In genomic region chr1:31416101-31416736, GRCh38 we compare ENCODE assay signal across 14 cellular contexts. TPM values are rescaled to one million over a fixed set of nuclear protein-coding genes. Genes with fewer than 3 reads are reported as not detected.
DNase-seq lines count a peak whose midpoint lies in the region; ATAC-seq and TF ChIP-seq lines count a peak whose summit lies in the region.
"Had no signal": no experiment of that assay in that cellular context is flagged by ENCODE, and none has a peak within 500 bp of the region (broad histone marks: within the 10 kb centered on the region; RNA-seq: fewer than 3 reads in every experiment).

No MANE protein-coding gene starts in this region.

- DNase-seq in HT-29 (ENCODE audit: low spot score): peak; percentile 35
- peak; percentile 74 for DNase-seq in mammary epithelial cell
- peak; percentile 84 for DNase-seq in left lobe of liver (ENCODE audit: low spot score)
- DNase-seq in progenitor cell of endocrine pancreas (ENCODE audit: low spot score, unreplicated experiment): no peak
- no peak for DNase-seq in NCI-H187 (lab: John Stamatoyannopoulos, UW)
- DNase-seq in activated naive CD4-positive, alpha-beta T cell treated with Interleukin-2 at 50 U/mL for 16 hours: no peak
- DNase-seq: activated CD4-positive, alpha-beta memory T cell treated with anti-CD3 and anti-CD28 coated beads for 36 hours; amygdala; GF-D8; NCI-H524 treated with DMSO at 0.1 percent for 48 hours; stimulated activated CD4-positive, alpha-beta T cell treated with anti-CD3 and anti-CD28 coated beads, Interleukin-15, amount 100 ng/mL, for 24 hours had no signal

- dilution Hi-C loops in mammary epithelial cell (cut with HindIII; ENCODE audit: low sequenced_read_pairs): no loop called here

- peaks cover 73% of the 10 kb centered on the region for H3K4me1 ChIP-seq in mammary epithelial cell (ENCODE audit: insufficient read depth, low read length)

- H3K27ac Mint-ChIP-seq in progenitor cell of endocrine pancreas: no peak overlapping the region
- H3K27ac Mint-ChIP-seq: activated CD4-positive, alpha-beta memory T cell treated with anti-CD3 and anti-CD28 coated beads for 36 hours; activated T-helper 17 cell treated with anti-CD3 and anti-CD28 coated beads, Interleukin-2, amount 50 U/mL, for 72 hours had no signal

- ATAC-seq in left lobe of liver (peak; percentile 58), HG03159 (IDR thresholded peaks at IDR 0.05; ENCODE audit: unreplicated experiment) (no peak), GM19467 (IDR thresholded peaks at IDR 0.05; ENCODE audit: unreplicated experiment) (no peak)
- ATAC-seq: activated T-helper 17 cell treated with anti-CD3 and anti-CD28 coated beads, Interleukin-2, amount 50 U/mL, for 72 hours had no signal

- H3K27me3 ChIP-seq in mammary epithelial cell (ENCODE audit: insufficient read depth, low read length): no peaks in the 10 kb centered on the region

- H3K27ac ChIP-seq in mammary epithelial cell (ENCODE audit: insufficient read depth, low read depth, low read length): no peak overlapping the region

- peaks cover 8% of the 10 kb centered on the region for H3K4me1 Mint-ChIP-seq in progenitor cell of endocrine pancreas (ENCODE audit: low read depth)

- peak overlapping the region; percentile 26 for H3K4me3 Mint-ChIP-seq in progenitor cell of endocrine pancreas (ENCODE audit: low read depth)
- H3K4me3 Mint-ChIP-seq: activated CD4-positive, alpha-beta memory T cell treated with anti-CD3 and anti-CD28 coated beads for 36 hours; activated T-helper 17 cell treated with anti-CD3 and anti-CD28 coated beads, Interleukin-2, amount 50 U/mL, for 72 hours had no signal

- no peaks in the 10 kb centered on the region for H4K20me1 ChIP-seq in mammary epithelial cell (ENCODE audit: insufficient read depth, low read length)

- peaks cover 3% of the 10 kb centered on the region for H3K27me3 Mint-ChIP-seq in progenitor cell of endocrine pancreas

- H3K36me3 Mint-ChIP-seq in progenitor cell of endocrine pancreas (ENCODE audit: insufficient read depth): peaks cover 2% of the 10 kb centered on the region
- H3K36me3 Mint-ChIP-seq: activated CD4-positive, alpha-beta memory T cell treated with anti-CD3 and anti-CD28 coated beads for 36 hours had no signal

- H2AFZ ChIP-seq in mammary epithelial cell (ENCODE audit: low read depth, low read length): no peak overlapping the region

- H3K36me3 ChIP-seq in mammary epithelial cell (ENCODE audit: insufficient read depth, low read length): peaks cover 14% of the 10 kb centered on the region

- in situ Hi-C loops in mammary epithelial cell (cut with MboI; ENCODE audit: low sequenced_read_pairs in 2 of 2): no loop called here

- no peak for TF ChIP-seq CTCF in mammary epithelial cell (conservative IDR thresholded peaks at IDR 0.05 in 1 of 2, IDR thresholded peaks at IDR 0.05 in 1 of 2; ENCODE audit: extremely low read depth in 1 of 2, insufficient read depth in 1 of 2, low read depth in 1 of 2, low read length in 2 of 2)
- no peak for TF ChIP-seq CTCF in progenitor cell of endocrine pancreas (IDR thresholded peaks at IDR 0.05; ENCODE audit: unreplicated experiment)

- no peaks in the 10 kb centered on the region for H3K9me3 Mint-ChIP-seq in progenitor cell of endocrine pancreas (ENCODE audit: low read depth)
- H3K9me3 Mint-ChIP-seq: activated CD4-positive, alpha-beta memory T cell treated with anti-CD3 and anti-CD28 coated beads for 36 hours; activated T-helper 17 cell treated with anti-CD3 and anti-CD28 coated beads, Interleukin-2, amount 50 U/mL, for 72 hours had no signal

- intact Hi-C loops in mammary epithelial cell (cut with micrococcal nuclease): loop anchor here (10.0 kb wide), 1 partner anchor 289 kb away; the partner anchor contains the start of gene COL16A1

- H3K79me2 ChIP-seq in mammary epithelial cell (ENCODE audit: insufficient read depth, low read length): peaks cover 85% of the 10 kb centered on the region

- H3K4me3 ChIP-seq in mammary epithelial cell (replicated peaks in 1 of 3; ENCODE audit: insufficient read depth in 1 of 3, low read depth in 2 of 3, low read length in 3 of 3): peak overlapping the region in 2 of 3 experiments; percentile 19 to 97

- H3K4me2 ChIP-seq in mammary epithelial cell (ENCODE audit: insufficient read depth, low read depth, low read length): peak overlapping the region; percentile 87

- WGBS in mammary epithelial cell (ENCODE audit: low coverage, missing lambda C conversion rate): 4% methylated on average over 7 of the region's 7 CpGs

- CTCF ChIA-PET in mammary epithelial cell (lab: Charles Lee; ENCODE audit: low non-redundant PET): interaction anchor here (0.6 kb wide), 1 partner anchor 19 kb away, joined by 4 read pairs; no protein-coding TSS in a partner anchor

- no peak overlapping the region for H3K9ac ChIP-seq in mammary epithelial cell (ENCODE audit: insufficient read depth, low read length)

- BruUV-seq in mammary epithelial cell (replicated peaks; lab: Mats Ljungman, UMichigan): no TSS peak

- H3K9me3 ChIP-seq in mammary epithelial cell (replicated peaks; ENCODE audit: insufficient read depth, low read length): no peaks in the 10 kb centered on the region

RNA-seq across cellular contexts. Expression of gene SERINC2, which starts 3.2 kb away (rescaled TPM):
- total RNA-seq in HT-29 (2014; rRNA removed; shearing (Covaris generic)): 75.9 and 80.4 TPM in 2 replicates
- 100 to 1,000 TPM; 230 to 583 TPM for total RNA-seq in mammary epithelial cell
- polyA plus RNA-seq in mammary epithelial cell: 737 TPM
- 521 TPM for polyA minus RNA-seq in mammary epithelial cell
- 69.1 TPM for total RNA-seq in left lobe of liver
- 58.8 and 65.7 TPM in 2 replicates for total RNA-seq in progenitor cell of endocrine pancreas

RNA-seq across cellular contexts. Expression of gene FABP3, which starts 43.3 kb away (rescaled TPM):
- not detected in 2 replicates for total RNA-seq in HT-29 (2014; rRNA removed; shearing (Covaris generic))
- under 1 TPM in 1 of 2 donors, not detected in 1; 0.33 TPM for total RNA-seq in mammary epithelial cell
- 0.24 TPM for polyA plus RNA-seq in mammary epithelial cell
- not detected for polyA minus RNA-seq in mammary epithelial cell
- 3.0 TPM for total RNA-seq in left lobe of liver
- total RNA-seq in progenitor cell of endocrine pancreas: 0.73 and 0.74 TPM in 2 replicates
- total RNA-seq: activated CD4-positive, alpha-beta memory T cell treated with anti-CD3 and anti-CD28 coated beads for 36 hours; activated T-helper 17 cell treated with anti-CD3 and anti-CD28 coated beads, Interleukin-2, amount 50 U/mL, for 72 hours had no signal

Comparison
In these comparisons a context has a peak if more than half of its experiments do, and no peak if none do; other contexts are left out.
1. DNase-seq: peak in HT-29 (single experiment), mammary epithelial cell (single experiment) and left lobe of liver (single experiment); none in progenitor cell of endocrine pancreas (single experiment), NCI-H187 (0 of 2) and activated naive CD4-positive, alpha-beta T cell treated with Interleukin-2 at 50 U/mL for 16 hours (single experiment).